In genomic region chr4:37826282-37827029, GRCh38 we compare ENCODE assay signal across 8 cellular contexts. TPM values are rescaled to one million over a fixed set of nuclear protein-coding genes. Genes with fewer than 3 reads are reported as not detected.
DNase-seq lines count a peak whose midpoint lies in the region; TF ChIP-seq lines count a peak whose summit lies in the region.

Gene PGM2, plus strand, starts transcription at chr4:37826686. Its CDS starts 47 bp downstream, at chr4:37826733.

- DNase-seq in GOT3 (lab: John Stamatoyannopoulos, UW) (peak; percentile 44), LNCaP clone FGC (ENCODE audit: low read depth) (peak; percentile 41), activated gamma-delta T cell treated with Interleukin-2 at 50 U/mL for 16 hours (peak; percentile 86), foreskin melanocyte (peak; percentile 76), neuronal stem cell (ENCODE audit: low spot score) (peak; percentile 77), substantia nigra (lab: John Stamatoyannopoulos, UW) (peak in 48 of 49 donors; percentile 8 to 91 (median 62))

- H3K4me1 ChIP-seq in ES-I3 (ENCODE audit: insufficient read depth, low read length), result no peaks in the 10 kb centered on the region
- peaks cover 5 to 7% of the 10 kb centered on the region in 2 donors for H3K4me1 ChIP-seq in neuronal stem cell (ENCODE audit: control insufficient read depth in 2 of 2, insufficient read depth in 1 of 2, low read depth in 1 of 2, low read length in 2 of 2)

- H3K9ac ChIP-seq in ES-I3 (ENCODE audit: low read depth, low read length) (peak within 1 kb of the TSS; percentile 87), neuronal stem cell (ENCODE audit: low read depth, low read length, poor library complexity) (peak within 1 kb of the TSS; percentile 95)

- H3K4me2 ChIP-seq in neuronal stem cell (ENCODE audit: insufficient read depth, low read length, poor library complexity, severe bottlenecking), result peak within 1 kb of the TSS; percentile 97

- peak; percentile 12; the same call in 1 of the 2 replicates for TF ChIP-seq CTCF in LNCaP clone FGC (IDR thresholded peaks at IDR 0.05; ENCODE audit: control insufficient read depth, extremely low read depth, insufficient read depth)

- peak within 1 kb of the TSS; percentile 87 for H3K23ac ChIP-seq in neuronal stem cell (ENCODE audit: low read depth, low read length, poor library complexity)

- H4K91ac ChIP-seq in neuronal stem cell (ENCODE audit: low read depth, low read length, poor library complexity), result peak within 1 kb of the TSS; percentile 40

- H3K9me3 ChIP-seq in ES-I3 (ENCODE audit: control insufficient read depth, insufficient read depth, low read length) (no peaks in the 10 kb centered on the region), neuronal stem cell (replicated peaks in 1 of 2; ENCODE audit: control insufficient read depth in 2 of 2, insufficient read depth in 1 of 2, low read depth in 1 of 2, low read length in 2 of 2) (no peaks in the 10 kb centered on the region)

- peak within 1 kb of the TSS; percentile 53 for H2BK15ac ChIP-seq in neuronal stem cell (ENCODE audit: low read length)

- H2BK120ac ChIP-seq in neuronal stem cell (ENCODE audit: low read depth, low read length), result peak within 1 kb of the TSS; percentile 37

- H2BK12ac ChIP-seq in neuronal stem cell (ENCODE audit: low read length), result no peak within 1 kb of the TSS

- peak within 1 kb of the TSS; percentile 64 for H2AK5ac ChIP-seq in neuronal stem cell (ENCODE audit: low read depth, low read length)

- H2AFZ ChIP-seq in neuronal stem cell (ENCODE audit: low read length), result peak within 1 kb of the TSS; percentile 98

- peak within 1 kb of the TSS; percentile 76 for H3K18ac ChIP-seq in neuronal stem cell (ENCODE audit: low read length)

- peak; percentile 96 for TF ChIP-seq POLR2A in Raji (IDR thresholded peaks at IDR 0.05; ENCODE audit: insufficient read depth, low read depth, low read length)

- H3K4ac ChIP-seq in neuronal stem cell (ENCODE audit: low read length), result no peak within 1 kb of the TSS

- H3K79me1 ChIP-seq in neuronal stem cell (ENCODE audit: low read depth, low read length), result no peaks in the 10 kb centered on the region

- no peak within 1 kb of the TSS for H3K27ac ChIP-seq in neuronal stem cell (replicated peaks; ENCODE audit: low read length)
- peak within 1 kb of the TSS; percentile 71 for H3K27ac ChIP-seq in substantia nigra (ENCODE audit: low read depth, low read length, poor library complexity, severe bottlenecking)

- H2BK5ac ChIP-seq in neuronal stem cell (ENCODE audit: low read length), result peak within 1 kb of the TSS; percentile 7

- H3K4me3 ChIP-seq in LNCaP clone FGC (ENCODE audit: low read depth, low read length), result peak within 1 kb of the TSS; percentile 79
- H3K4me3 ChIP-seq in neuronal stem cell (ENCODE audit: low read length in 2 of 2), result peak within 1 kb of the TSS; percentile 90 to 96

- H3K36me3 ChIP-seq in ES-I3 (ENCODE audit: insufficient read depth, low read length), result no peaks in the 10 kb centered on the region
- peaks cover 2 to 17% of the 10 kb centered on the region in 2 donors for H3K36me3 ChIP-seq in neuronal stem cell (replicated peaks in 1 of 2; ENCODE audit: control insufficient read depth in 2 of 2, insufficient read depth in 2 of 2, low read length in 2 of 2)

- H3K27me3 ChIP-seq in neuronal stem cell (ENCODE audit: control insufficient read depth in 3 of 3, insufficient read depth in 3 of 3, low read depth in 1 of 3, low read length in 3 of 3), result peaks cover 0 to 2% (median 0%) of the 10 kb centered on the region in 3 experiments

- H4K8ac ChIP-seq in neuronal stem cell (ENCODE audit: low read depth, low read length), result no peak within 1 kb of the TSS

- no CpG with 5 or more reads among the region's 57 CpGs for whole genome bisulfite sequencing in neuronal stem cell (ENCODE audit: extremely low coverage in 2 of 2, insufficient read length in 2 of 2, insufficient replicate concordance in 1 of 2), 2 donors

- no peak within 1 kb of the TSS for H3K14ac ChIP-seq in neuronal stem cell (ENCODE audit: low read length)

RNA-seq across cellular contexts. Expression of gene PGM2, which starts in this region (rescaled TPM):
- 8.1 TPM for polyA plus RNA-seq in neuronal stem cell (2013, experiment 1 of 2)
- 8.5 TPM for polyA plus RNA-seq in neuronal stem cell (2013, experiment 2 of 2)
